In genomic region chr11:36622431-36623136, GRCh38 we compare ENCODE assay signal across 8 cellular contexts. TPM values are rescaled to one million over a fixed set of nuclear protein-coding genes. Genes with fewer than 3 reads are reported as not detected.
DNase-seq lines count a peak whose midpoint lies in the region; ATAC-seq and TF ChIP-seq lines count a peak whose summit lies in the region.

No MANE protein-coding gene starts in this region.

- H3K27me3 ChIP-seq in foreskin keratinocyte (no peaks in the 10 kb centered on the region), upper lobe of right lung (no peaks in the 10 kb centered on the region), uterus (no peaks in the 10 kb centered on the region)

- no peaks in the 10 kb centered on the region for H3K4me1 ChIP-seq in foreskin keratinocyte
- peaks cover 6% of the 10 kb centered on the region for H3K4me1 ChIP-seq in upper lobe of right lung
- H3K4me1 ChIP-seq in uterus: peaks cover 0 to 6% of the 10 kb centered on the region in 2 donors

- intact Hi-C loops in Right ventricle myocardium superior (cut with DNase I): no loop called here
- intact Hi-C loops in cardiac septum (cut with DNase I): loop anchor here (5.0 kb wide), 1 partner anchor 60 kb away; no protein-coding TSS in a partner anchor
- intact Hi-C loops in upper lobe of right lung (cut with DNase I): no loop called here
- intact Hi-C loops in uterus (cut with DNase I; ENCODE audit: low total_unique reads): no loop called here

- no peak for TF ChIP-seq POLR2A in uterus (IDR thresholded peaks at IDR 0.05)

- H3K36me3 ChIP-seq in upper lobe of right lung: no peaks in the 10 kb centered on the region
- no peaks in the 10 kb centered on the region for H3K36me3 ChIP-seq in uterus

- TF ChIP-seq CTCF in foreskin keratinocyte (conservative IDR thresholded peaks at IDR 0.05) (peak; percentile 69), upper lobe of right lung (IDR thresholded peaks at IDR 0.05) (peak; percentile 40), uterus (IDR thresholded peaks at IDR 0.05) (peak in 2 of 4 experiments; percentile 7 to 15)

- H3K4me3 ChIP-seq in upper lobe of right lung: no peak overlapping the region
- H3K4me3 ChIP-seq in uterus: no peak overlapping the region

- DNase-seq in Right ventricle myocardium superior (no peak), cardiac septum (ENCODE audit: low spot score) (no peak), RPMI8226 (peak; percentile 21), foreskin keratinocyte (peak in 1 of 2 donors; percentile 34), upper lobe of right lung (no peak), uterus (no peak), T1000 (lab: John Stamatoyannopoulos, UW) (no peak)

- H3K27ac ChIP-seq in foreskin keratinocyte (no peak overlapping the region), upper lobe of right lung (no peak overlapping the region), uterus (no peak overlapping the region)

- H3K9me3 ChIP-seq in upper lobe of right lung: no peaks in the 10 kb centered on the region
- H3K9me3 ChIP-seq in uterus: no peaks in the 10 kb centered on the region

- ATAC-seq in Right ventricle myocardium superior (ENCODE audit: poor library complexity) (peak; percentile 55), HG03280 (IDR thresholded peaks at IDR 0.05; ENCODE audit: unreplicated experiment) (peak; percentile 66), foreskin keratinocyte (peak; percentile 76), upper lobe of right lung (peak; percentile 43)

RNA-seq across cellular contexts. Expression of gene RAG2, which starts 24.5 kb away (rescaled TPM):
- total RNA-seq in Right ventricle myocardium superior (not detected), cardiac septum (not detected), foreskin keratinocyte (not detected in 2 replicates), upper lobe of right lung (not detected), uterus (1 to 10 TPM in 1 of 4 donors, not detected in 3; 1.6 TPM)
- not detected in 2 replicates for polyA plus RNA-seq in foreskin keratinocyte

RNA-seq across cellular contexts. Expression of gene IFTAP, which starts 28.3 kb away (rescaled TPM):
- total RNA-seq in Right ventricle myocardium superior: 37.7 TPM
- total RNA-seq in cardiac septum: 41.1 TPM
- 17.5 and 19.2 TPM in 2 replicates for total RNA-seq in foreskin keratinocyte
- 22.5 and 22.7 TPM in 2 replicates for polyA plus RNA-seq in foreskin keratinocyte
- 12.3 TPM for total RNA-seq in upper lobe of right lung
- 10 to 100 TPM in 3 of 4 donors, 1 to 10 TPM in 1; 4.1 to 56.1 (median 17.4) TPM for total RNA-seq in uterus

RNA-seq across cellular contexts. Expression of gene RAG1, which starts 54.8 kb away (rescaled TPM):
- total RNA-seq in Right ventricle myocardium superior (0.81 TPM), cardiac septum (1.2 TPM), foreskin keratinocyte (1.5 and 1.7 TPM in 2 replicates), upper lobe of right lung (0.78 TPM), uterus (1 to 10 TPM in 1 of 4 donors, under 1 TPM in 3; 0.26 to 3.5 (median 0.78) TPM)
- polyA plus RNA-seq in foreskin keratinocyte: 0.37 and 0.46 TPM in 2 replicates
